In genomic region chr17:9987779-9988585, GRCh38 we compare ENCODE assay signal across 8 cellular contexts.
DNase-seq lines count a peak whose midpoint lies in the region; ATAC-seq and TF ChIP-seq lines count a peak whose summit lies in the region.

No MANE protein-coding gene starts in this region.

- no peaks in the 10 kb centered on the region for H3K36me3 Mint-ChIP-seq in activated CD8-positive, alpha-beta T cell treated with anti-CD3 and anti-CD28 coated beads, Interleukin-2, amount 10 ng/mL, durations not matched to agents 7 days and 5 days (ENCODE audit: low read depth)

- no peaks in the 10 kb centered on the region for H4K20me1 ChIP-seq in IMR-90 (ENCODE audit: insufficient read depth, low read length)

- intact Hi-C loops in IMR-90 (cut with micrococcal nuclease) (no loop called here), gastrocnemius medialis (cut with DNase I; ENCODE audit: low total_unique reads) (no loop called here)

- H3K4me3 ChIP-seq in GM06990 (replicated peaks; ENCODE audit: low read depth, low read length) (no peak overlapping the region), IMR-90 (ENCODE audit: insufficient read depth, low read depth, low read length) (no peak overlapping the region), cardiac muscle cell (no peak overlapping the region), gastrocnemius medialis (no peak overlapping the region)

- no peak overlapping the region for H3K4me3 Mint-ChIP-seq in activated CD8-positive, alpha-beta T cell treated with anti-CD3 and anti-CD28 coated beads, Interleukin-2, amount 10 ng/mL, durations not matched to agents 7 days and 5 days

- H2AK5ac ChIP-seq in IMR-90 (ENCODE audit: low read depth, low read length) = no peak overlapping the region

- no peak overlapping the region for H2AK9ac ChIP-seq in IMR-90 (replicated peaks; ENCODE audit: low read depth, low read length, poor library complexity)

- WGBS in IMR-90 (ENCODE audit: extremely low coverage in 2 of 2, insufficient read length in 1 of 2), 2 experiments = 100% methylated on average over 2 of the region's 7 CpGs; no CpG with 5 or more reads in 1 of the 2 experiments

- H4K8ac ChIP-seq in IMR-90 (ENCODE audit: low read depth in 2 of 2, low read length in 2 of 2) = no peak overlapping the region

- CTCF ChIA-PET in IMR-90 (lab: Yijun Ruan, JAX) = interaction anchor here (0.7 kb wide), 2 partner anchors 10 to 130 kb away, joined by 3 to 4 read pairs; no protein-coding TSS in a partner anchor
- CTCF ChIA-PET in activated CD8-positive, alpha-beta T cell treated with anti-CD3 and anti-CD28 coated beads, Interleukin-2, amount 10 ng/mL, durations not matched to agents 7 days and 5 days (lab: Charles Lee) = interaction anchor here (0.6 to 0.7 kb wide), 3 partner anchors 31 to 239 kb away, joined by 3 read pairs; partner anchors contain the start of gene GAS7

- H3K4me1 ChIP-seq in IMR-90 (ENCODE audit: control insufficient read depth, insufficient read depth, low read length) = no peaks in the 10 kb centered on the region
- H3K4me1 ChIP-seq in cardiac muscle cell (ENCODE audit: low read depth) = no peaks in the 10 kb centered on the region
- no peaks in the 10 kb centered on the region for H3K4me1 ChIP-seq in gastrocnemius medialis

- H3K79me1 ChIP-seq in IMR-90 (ENCODE audit: low read depth in 1 of 2, low read length in 2 of 2) = no peaks in the 10 kb centered on the region

- dilution Hi-C loops in IMR-90 (cut with HindIII; ENCODE audit: low sequenced_read_pairs, unreplicated experiment) = no loop called here

- H3K14ac ChIP-seq in IMR-90 (replicated peaks; ENCODE audit: low read depth, low read length) = no peak overlapping the region

- H2BK20ac ChIP-seq in IMR-90 (ENCODE audit: low read depth, low read length) = no peak overlapping the region

- TF ChIP-seq CTCF in GM06990 (IDR thresholded peaks at IDR 0.05; ENCODE audit: insufficient read depth, low read length, poor library complexity, severe bottlenecking) (peak; percentile 95), IMR-90 (conservative IDR thresholded peaks at IDR 0.05; ENCODE audit: low read depth, low read length) (peak; percentile 66), cardiac muscle cell (IDR thresholded peaks at IDR 0.05; ENCODE audit: low read depth, low read length) (peak; percentile 85), gastrocnemius medialis (IDR thresholded peaks at IDR 0.05 in 4 of 5, conservative IDR thresholded peaks at IDR 0.05 in 1 of 5) (peak in 4 of 5 experiments; percentile 16 to 58 (median 48))

- H3K4me2 ChIP-seq in IMR-90 (ENCODE audit: low read depth, low read length) = no peak overlapping the region

- H3K9me3 ChIP-seq in IMR-90 (ENCODE audit: control insufficient read depth, insufficient read depth, low read length) (no peaks in the 10 kb centered on the region), cardiac muscle cell (ENCODE audit: low read depth) (no peaks in the 10 kb centered on the region), gastrocnemius medialis (no peaks in the 10 kb centered on the region)

- no peak overlapping the region for H3K4ac ChIP-seq in IMR-90 (ENCODE audit: low read depth, low read length)

- no peak overlapping the region for H3K23ac ChIP-seq in IMR-90 (ENCODE audit: low read depth, low read length)

- H3K27ac Mint-ChIP-seq in activated CD8-positive, alpha-beta T cell treated with anti-CD3 and anti-CD28 coated beads, Interleukin-2, amount 10 ng/mL, durations not matched to agents 7 days and 5 days = no peak overlapping the region

- TF ChIP-seq RAD21 in IMR-90 (IDR thresholded peaks at IDR 0.05; ENCODE audit: low read length) = peak; percentile 53

- no peak overlapping the region for H2AFZ ChIP-seq in IMR-90 (replicated peaks; ENCODE audit: low read length, poor library complexity)

- TF ChIP-seq POLR2A in IMR-90 (IDR thresholded peaks at IDR 0.05; ENCODE audit: low read depth, low read length) (no peak), gastrocnemius medialis (IDR thresholded peaks at IDR 0.05) (no peak)

- no peak overlapping the region for H3K27ac ChIP-seq in IMR-90 (ENCODE audit: insufficient read depth, low read length)
- no peak overlapping the region for H3K27ac ChIP-seq in cardiac muscle cell
- H3K27ac ChIP-seq in gastrocnemius medialis = no peak overlapping the region

- H4K91ac ChIP-seq in IMR-90 (ENCODE audit: insufficient read depth, low read depth, low read length) = no peak overlapping the region

- H3K18ac ChIP-seq in IMR-90 (ENCODE audit: low read depth, low read length) = no peak overlapping the region

- no TSS peak for BruUV-seq in IMR-90 (replicated peaks; lab: Mats Ljungman, UMichigan)

- H3K27me3 Mint-ChIP-seq in activated CD8-positive, alpha-beta T cell treated with anti-CD3 and anti-CD28 coated beads, Interleukin-2, amount 10 ng/mL, durations not matched to agents 7 days and 5 days (ENCODE audit: low read depth) = no peaks in the 10 kb centered on the region

- no peaks in the 10 kb centered on the region for H3K36me3 ChIP-seq in GM06990 (ENCODE audit: control insufficient read depth, insufficient read depth, low read length)
- H3K36me3 ChIP-seq in IMR-90 (ENCODE audit: control insufficient read depth, insufficient read depth, low read length) = no peaks in the 10 kb centered on the region
- H3K36me3 ChIP-seq in cardiac muscle cell = no peaks in the 10 kb centered on the region
- no peaks in the 10 kb centered on the region for H3K36me3 ChIP-seq in gastrocnemius medialis

- no peaks in the 10 kb centered on the region for H3K4me1 Mint-ChIP-seq in activated CD8-positive, alpha-beta T cell treated with anti-CD3 and anti-CD28 coated beads, Interleukin-2, amount 10 ng/mL, durations not matched to agents 7 days and 5 days (ENCODE audit: low read depth)

- H2BK15ac ChIP-seq in IMR-90 (ENCODE audit: low read depth, low read length) = no peak overlapping the region

- H3K27me3 ChIP-seq in GM06990 (replicated peaks; ENCODE audit: control insufficient read depth, insufficient read depth, low read length) (no peaks in the 10 kb centered on the region), IMR-90 (ENCODE audit: control insufficient read depth, insufficient read depth, low read length) (no peaks in the 10 kb centered on the region), cardiac muscle cell (no peaks in the 10 kb centered on the region), gastrocnemius medialis (no peaks in the 10 kb centered on the region)

- in situ Hi-C loops in IMR-90 (cut with MboI; ENCODE audit: low sequenced_read_pairs) = no loop called here
- in situ Hi-C loops in gastrocnemius medialis (cut with MboI; ENCODE audit: low sequenced_read_pairs in 4 of 4) = no loop called here

- no peaks in the 10 kb centered on the region for H3K9me1 ChIP-seq in IMR-90 (ENCODE audit: insufficient read depth, low read length)

- POLR2A ChIA-PET in IMR-90 (lab: Charles Lee; ENCODE audit: unreplicated experiment) = no interaction called here
- POLR2A ChIA-PET in activated CD8-positive, alpha-beta T cell treated with anti-CD3 and anti-CD28 coated beads, Interleukin-2, amount 10 ng/mL, durations not matched to agents 7 days and 5 days (lab: Charles Lee) = no interaction called here

- no peak overlapping the region for H2BK120ac ChIP-seq in IMR-90 (ENCODE audit: low read depth, low read length)

- no peaks in the 10 kb centered on the region for H3K9me3 Mint-ChIP-seq in activated CD8-positive, alpha-beta T cell treated with anti-CD3 and anti-CD28 coated beads, Interleukin-2, amount 10 ng/mL, durations not matched to agents 7 days and 5 days (ENCODE audit: insufficient read depth)

- no peak overlapping the region for H2BK5ac ChIP-seq in IMR-90 (ENCODE audit: low read depth, low read length, poor library complexity, severe bottlenecking)

- no peak overlapping the region for H4K5ac ChIP-seq in IMR-90 (ENCODE audit: low read depth, low read length)

- no peak overlapping the region for H3K9ac ChIP-seq in IMR-90 (ENCODE audit: low read depth, low read length)

- ATAC-seq in IMR-90 (ENCODE audit: low read depth) (peak; percentile 84), gastrocnemius medialis (no peak), HG03460 (IDR thresholded peaks at IDR 0.05; ENCODE audit: unreplicated experiment) (no peak), GM21515 (IDR thresholded peaks at IDR 0.05; ENCODE audit: unreplicated experiment) (no peak)
- ATAC-seq in activated CD8-positive, alpha-beta T cell treated with anti-CD3 and anti-CD28 coated beads, Interleukin-2, amount 10 ng/mL, durations not matched to agents 7 days and 5 days = no peak

- DNase-seq in GM06990 (ENCODE audit: extremely low read depth, insufficient read length) (peak; percentile 32), IMR-90 (peak; percentile 21), cardiac muscle cell (ENCODE audit: low read depth in 1 of 2, low spot score in 1 of 2) (peak; percentile 58 to 61), gastrocnemius medialis (no peak), NCI-H2196 treated with DMSO at 0.1 percent for 48 hours (lab: John Stamatoyannopoulos, UW; ENCODE audit: unreplicated experiment) (no peak)
- DNase-seq in activated CD8-positive, alpha-beta T cell treated with anti-CD3 and anti-CD28 coated beads, Interleukin-2, amount 10 ng/mL, durations not matched to agents 7 days and 5 days = peak; percentile 37

- H3K56ac ChIP-seq in IMR-90 (ENCODE audit: extremely low read depth, insufficient read depth, low read length) = no peak overlapping the region

TF ChIP-seq in IMR-90, 13 proteins besides CTCF, POLR2A, EP300 and RAD21:
- TF ChIP-seq SMC3 (IDR thresholded peaks at IDR 0.05; ENCODE audit: low read depth, low read length) = peak; percentile 40
- no peak for TF ChIP-seq BHLHE40 (IDR thresholded peaks at IDR 0.05; ENCODE audit: low read depth, low read length)

Comparison
In these comparisons a context has a peak if more than half of its experiments do, and no peak if none do; other contexts are left out.
1. DNase-seq: peak in GM06990 (single experiment), IMR-90 (single experiment), activated CD8-positive, alpha-beta T cell treated with anti-CD3 and anti-CD28 coated beads, Interleukin-2, amount 10 ng/mL, durations not matched to agents 7 days and 5 days (single experiment) and cardiac muscle cell (2 of 2); none in gastrocnemius medialis (0 of 2) and NCI-H2196 treated with DMSO at 0.1 percent for 48 hours (single experiment).
2. Peak in every context shown above with its lines, with median percentiles within 50 percentile points of each other: CTCF ChIP-seq.